Comparison of ENCODE assay signal across 29 cellular contexts in the genomic region with DNA sequence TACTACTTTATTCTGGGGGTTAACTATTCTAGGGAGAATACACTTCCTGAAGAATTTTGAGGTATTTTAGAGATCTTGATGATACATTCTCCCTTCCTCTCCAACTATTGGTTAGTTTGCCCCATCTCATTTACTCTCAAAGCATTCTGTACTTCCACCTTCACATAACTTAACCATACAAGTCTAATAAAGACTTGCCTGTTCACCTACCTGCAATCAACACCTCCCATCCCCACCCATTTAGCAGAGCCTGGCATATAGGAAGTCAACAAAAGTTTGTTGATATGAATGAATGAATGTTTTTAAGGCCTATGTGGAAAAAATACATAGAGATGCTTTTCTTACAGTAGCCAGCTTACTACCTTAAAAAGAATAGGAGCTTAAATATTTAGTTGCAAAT.
"Had no signal": no experiment of that assay in that cellular context is flagged by ENCODE, and none has a peak within 500 bp of the region (broad histone marks: within the 10 kb centered on the region; RNA-seq: fewer than 3 reads in every experiment).

No MANE protein-coding gene starts in this region.

- H3K9me3 ChIP-seq: MG63, Peyer's patch, SJSA1, SK-N-SH had no signal

- DNase-seq: activated CD4-positive, alpha-beta T cell treated with anti-CD3 and anti-CD28 coated beads for 36 hours; activated CD4-positive, alpha-beta T cell treated with anti-CD3 and anti-CD28 coated beads, Interleukin-2, amount 10 ng/mL, durations not matched to agents 7 days and 5 days; activated CD4-positive, alpha-beta T cell treated with anti-CD3 and anti-CD28 coated beads, Interleukin-2, amount 50 U/mL, for 48 hours; activated CD8-positive, alpha-beta T cell treated with anti-CD3 and anti-CD28 coated beads, Interleukin-2, amount 10 ng/mL, durations not matched to agents 7 days and 5 days; activated effector memory CD4-positive, alpha-beta T cell treated with Interleukin-2 at 50 U/mL for 16 hours; activated naive CD4-positive, alpha-beta T cell; activated naive CD4-positive, alpha-beta T cell treated with anti-CD3 and anti-CD28 coated beads, Interleukin-2, amount 50 U/mL, for 16 hours; activated naive CD8-positive, alpha-beta T cell treated with anti-CD3 and anti-CD28 coated beads for 36 hours; activated T-cell treated with anti-CD3 and anti-CD28 coated beads, Interleukin-2, amount 50 U/mL, for 24 hours; amniotic stem cell; aorta; Karpas-422; MG63; NCI-H1048; NCI-H1105 treated with DMSO at 0.1 percent for 48 hours; NCI-H1436; NCI-H1694; NCI-H1930; NCI-H2081 treated with DMSO at 0.1 percent for 48 hours; NCI-H345; NCI-H524 treated with DMSO at 0.1 percent for 48 hours; PC-3; Peyer's patch; RPMI8226; SHP77 treated with DMSO at 0.1 percent for 48 hours; SK-N-SH had no signal

- H3K36me3 ChIP-seq: MG63, Peyer's patch, SJSA1 had no signal

- H3K4me1 ChIP-seq: SJSA1 had no signal

- H3K4me3 ChIP-seq: K562, MG63, Peyer's patch, SJSA1 had no signal

- ATAC-seq: activated CD4-positive, alpha-beta T cell treated with anti-CD3 and anti-CD28 coated beads for 36 hours; activated CD4-positive, CD25-positive, alpha-beta regulatory T cell treated with anti-CD3 and anti-CD28 coated beads, Interleukin-2, amount 50 U/mL, for 24 hours; activated CD8-positive, alpha-beta T cell treated with anti-CD3 and anti-CD28 coated beads, Interleukin-2, amount 10 ng/mL, durations not matched to agents 7 days and 5 days; K562; PC-3 had no signal

- H3K27ac ChIP-seq: Peyer's patch, SJSA1 had no signal

- H3K9ac ChIP-seq: SK-N-SH had no signal

- H3K27me3 ChIP-seq: MG63, Peyer's patch had no signal
